25 cellular contexts compared by ENCODE assay signal in the genomic region with DNA sequence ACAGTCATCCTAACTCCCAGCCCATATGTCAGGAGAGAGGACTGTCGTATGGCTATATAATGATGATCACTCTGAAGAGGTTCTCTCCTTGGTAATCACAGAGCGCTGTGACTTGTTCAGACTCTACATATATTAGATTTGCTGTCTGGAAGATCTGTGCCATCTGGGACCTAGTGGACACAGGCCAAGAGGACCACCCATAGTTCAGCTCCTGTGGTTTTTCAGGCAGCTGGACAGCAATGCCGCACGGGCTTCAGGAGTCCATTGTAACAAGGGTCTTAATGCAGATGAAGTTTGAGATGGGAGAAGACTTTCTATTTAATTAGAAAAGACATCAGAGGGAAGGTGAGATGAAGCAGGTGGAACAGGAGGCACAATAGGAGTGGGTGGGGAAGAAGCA.
"Had no signal": no experiment of that assay in that cellular context is flagged by ENCODE, and none has a peak within 500 bp of the region (broad histone marks: within the 10 kb centered on the region; RNA-seq: fewer than 3 reads in every experiment).

No MANE protein-coding gene starts in this region.

- H3K4me3 ChIP-seq: ascending aorta, body of pancreas, coronary artery, SK-N-MC had no signal

- H3K9me3 ChIP-seq: ascending aorta, body of pancreas had no signal

- H3K36me3 ChIP-seq: ascending aorta had no signal

- H3K4me1 ChIP-seq: body of pancreas had no signal

- H3K27ac ChIP-seq: ascending aorta, body of pancreas, coronary artery, SK-N-MC, VCaP had no signal

- H3K27me3 ChIP-seq: ascending aorta, body of pancreas had no signal

- DNase-seq: activated CD4-positive, alpha-beta memory T cell treated with anti-CD3 and anti-CD28 coated beads for 36 hours; activated CD4-positive, alpha-beta T cell treated with anti-CD3 and anti-CD28 coated beads, Interleukin-2, amount 10 ng/mL, durations not matched to agents 7 days and 5 days; activated CD4-positive, CD25-positive, alpha-beta regulatory T cell; activated CD8-positive, alpha-beta memory T cell treated with anti-CD3 and anti-CD28 coated beads for 24 hours; activated effector memory CD4-positive, alpha-beta T cell treated with anti-CD3 and anti-CD28 coated beads, Interleukin-2, amount 50 U/mL, for 16 hours; activated naive CD4-positive, alpha-beta T cell treated with Interleukin-2 at 50 U/mL for 16 hours; activated naive CD8-positive, alpha-beta T cell treated with anti-CD3 and anti-CD28 coated beads, Interleukin-2, amount 50 U/mL, for 24 hours; activated T-cell treated with anti-CD3 and anti-CD28 coated beads, Interleukin-2, amount 50 U/mL, for 4 hours; amniotic stem cell; body of pancreas; central memory CD4-positive, alpha-beta T cell; Kasumi-1; NCI-H1048; NCI-H1417 treated with DMSO at 0.1 percent for 48 hours; NCI-H1694; NCI-H2029; NCI-H446; NCI-H526; SIG-M5; T-cell; T-helper 2 cell had no signal
